Comparison of ENCODE assay signal across 8 cellular contexts in genomic region chr12:31736472-31736871, GRCh38. TPM values are rescaled to one million over a fixed set of nuclear protein-coding genes. Genes with fewer than 3 reads are reported as not detected.
DNase-seq lines count a peak whose midpoint lies in the region; ATAC-seq, FAIRE-seq and TF ChIP-seq lines count a peak whose summit lies in the region.

No MANE protein-coding gene starts in this region.

- H3K36me3 ChIP-seq in mucosa of descending colon (ENCODE audit: low read depth): no peaks in the 10 kb centered on the region

- no peaks in the 10 kb centered on the region for H3K9me3 Mint-ChIP-seq in natural killer cell treated with Interleukin-12 subunit alpha and Interleukin-12 subunit beta and Interleukin-15 and Interleukin-18, amount 100 ng/mL, for 72 hours

- DNase-seq in EL (peak; percentile 78), MV-4-11 (lab: John Stamatoyannopoulos, UW) (peak; percentile 62), mucosa of descending colon (no peak), HTR-8/SVneo (ENCODE audit: insufficient read length, low spot score) (no peak)
- DNase-seq in activated gamma-delta T cell treated with anti-CD3 and anti-CD28 coated beads, Interleukin-2, amount 50 U/mL, for 16 hours (ENCODE audit: low read depth): peak; percentile 47
- no peak for DNase-seq in natural killer cell treated with Interleukin-12 subunit alpha and Interleukin-12 subunit beta and Interleukin-15 and Interleukin-18, amount 100 ng/mL, for 72 hours (ENCODE audit: low spot score)

- peaks cover 0 to 3% of the 10 kb centered on the region in 2 donors for H3K27me3 Mint-ChIP-seq in natural killer cell treated with Interleukin-12 subunit alpha and Interleukin-12 subunit beta and Interleukin-15 and Interleukin-18, amount 100 ng/mL, for 72 hours

- H3K9me3 ChIP-seq in mucosa of descending colon: no peaks in the 10 kb centered on the region

- no peak overlapping the region for H3K4me3 Mint-ChIP-seq in natural killer cell treated with Interleukin-12 subunit alpha and Interleukin-12 subunit beta and Interleukin-15 and Interleukin-18, amount 100 ng/mL, for 72 hours

- peak overlapping the region in 1 of 2 donors; percentile 43 for H3K27ac Mint-ChIP-seq in natural killer cell treated with Interleukin-12 subunit alpha and Interleukin-12 subunit beta and Interleukin-15 and Interleukin-18, amount 100 ng/mL, for 72 hours

- no peak overlapping the region for H3K4me3 ChIP-seq in mucosa of descending colon

- no peak for TF ChIP-seq CTCF in mucosa of descending colon (IDR thresholded peaks at IDR 0.05)

- ATAC-seq in natural killer cell treated with Interleukin-12 subunit alpha and Interleukin-12 subunit beta and Interleukin-15 and Interleukin-18, amount 100 ng/mL, for 72 hours: peak; percentile 76 to 80
- no peak for ATAC-seq in mucosa of descending colon
- ATAC-seq in GM19351 (IDR thresholded peaks at IDR 0.05; ENCODE audit: unreplicated experiment): no peak
- ATAC-seq in HG03460 (IDR thresholded peaks at IDR 0.05; ENCODE audit: unreplicated experiment): no peak

- no peak for FAIRE-seq in HTR-8/SVneo (lab: Jason Lieb, UNC)

- peaks cover 8% of the 10 kb centered on the region for H3K4me1 ChIP-seq in mucosa of descending colon (ENCODE audit: low read depth)

- peaks cover 4% of the 10 kb centered on the region for H3K36me3 Mint-ChIP-seq in natural killer cell treated with Interleukin-12 subunit alpha and Interleukin-12 subunit beta and Interleukin-15 and Interleukin-18, amount 100 ng/mL, for 72 hours

- intact Hi-C loops in mucosa of descending colon (cut with DNase I, micrococcal nuclease): no loop called here

- peaks cover 33 to 40% of the 10 kb centered on the region in 2 donors for H3K4me1 Mint-ChIP-seq in natural killer cell treated with Interleukin-12 subunit alpha and Interleukin-12 subunit beta and Interleukin-15 and Interleukin-18, amount 100 ng/mL, for 72 hours (ENCODE audit: low read depth in 2 of 2)

RNA-seq across cellular contexts. Expression of gene AMN1, which starts 7.7 kb away (rescaled TPM):
- total RNA-seq in natural killer cell treated with Interleukin-12 subunit alpha and Interleukin-12 subunit beta and Interleukin-15 and Interleukin-18, amount 100 ng/mL, for 72 hours: 1 to 10 TPM; 2.9 to 3.6 TPM
- 1 to 10 TPM; 3.1 to 7.3 (median 3.2) TPM for total RNA-seq in mucosa of descending colon

Comparison
In these comparisons a context has a peak if more than half of its experiments do, and no peak if none do; other contexts are left out.
1. DNase-seq: peak in EL (single experiment), MV-4-11 (single experiment) and activated gamma-delta T cell treated with anti-CD3 and anti-CD28 coated beads, Interleukin-2, amount 50 U/mL, for 16 hours (single experiment); none in natural killer cell treated with Interleukin-12 subunit alpha and Interleukin-12 subunit beta and Interleukin-15 and Interleukin-18, amount 100 ng/mL, for 72 hours (single experiment), mucosa of descending colon (0 of 3) and HTR-8/SVneo (single experiment).
2. ATAC-seq: peak in natural killer cell treated with Interleukin-12 subunit alpha and Interleukin-12 subunit beta and Interleukin-15 and Interleukin-18, amount 100 ng/mL, for 72 hours (2 of 2); none in mucosa of descending colon (single experiment), GM19351 (single experiment) and HG03460 (single experiment).